In the genomic region with DNA sequence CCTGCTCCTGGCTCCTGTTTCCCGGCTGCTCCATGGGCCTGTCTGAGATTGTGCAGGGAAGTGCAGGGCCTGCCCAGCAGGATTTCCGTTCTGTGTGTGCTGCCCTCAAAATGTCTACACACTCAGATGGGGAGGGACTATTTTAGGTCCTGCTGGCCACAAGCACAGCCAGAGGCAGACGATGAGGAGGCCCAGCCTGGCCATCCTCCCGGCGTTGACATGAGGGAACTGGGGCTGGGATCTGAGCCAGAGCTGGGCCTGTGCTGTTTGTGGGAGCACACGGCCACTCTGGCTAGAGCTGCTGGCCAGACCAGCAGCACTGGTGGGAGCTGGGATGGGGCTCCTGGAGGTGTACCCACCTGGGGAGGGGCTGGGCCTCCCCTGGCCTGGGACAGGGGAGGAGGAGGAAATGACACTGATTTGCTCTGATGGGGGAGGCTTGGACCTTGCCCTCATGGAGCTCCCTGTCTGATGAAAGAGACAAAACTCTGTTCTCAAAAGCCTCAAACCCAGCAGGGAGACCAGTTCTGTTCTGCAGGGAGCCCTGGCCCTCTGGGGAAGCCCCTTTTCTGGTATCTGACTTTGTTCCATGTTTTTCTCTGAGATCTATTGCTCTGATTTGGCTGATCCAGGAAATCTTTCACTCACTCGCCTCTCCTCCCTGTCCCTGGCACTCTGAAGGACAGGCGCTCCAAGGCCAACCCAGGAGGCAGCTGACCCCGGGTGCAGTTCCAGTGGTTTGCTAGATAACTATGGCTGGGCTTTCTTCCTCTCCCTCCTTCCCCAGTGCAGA, we compare ENCODE assay signal across 12 cellular contexts.
DNase-seq lines count a peak whose midpoint lies in the region; ATAC-seq and TF ChIP-seq lines count a peak whose summit lies in the region.
"Had no signal": no experiment of that assay in that cellular context is flagged by ENCODE, and none has a peak within 500 bp of the region (broad histone marks: within the 10 kb centered on the region; RNA-seq: fewer than 3 reads in every experiment).

No MANE protein-coding gene starts in this region.

- intact Hi-C loops in stomach (cut with DNase I; ENCODE audit: low total_unique reads) = no loop called here

- H3K9me3 ChIP-seq in stomach = no peaks in the 10 kb centered on the region

- TF ChIP-seq CTCF in stomach (IDR thresholded peaks at IDR 0.05) = no peak

- peak; percentile 79 for ATAC-seq in left lobe of liver
- ATAC-seq: stimulated activated naive CD8-positive, alpha-beta T cell treated with anti-CD3 and anti-CD28 coated beads, Interleukin-15, amount 100 ng/mL, for 72 hours had no signal

- TF ChIP-seq POLR2A in stomach (IDR thresholded peaks at IDR 0.05) = no peak

- H3K27ac ChIP-seq in stomach = peak overlapping the region in 4 of 5 donors; percentile 54 to 79 (median 67)

- H3K27me3 ChIP-seq in stomach = no peaks in the 10 kb centered on the region

- peak; percentile 48 for DNase-seq in M059J (ENCODE audit: low read depth)
- DNase-seq in dermis blood vessel endothelial cell = peak; percentile 75
- peak; percentile 68 for DNase-seq in left lobe of liver (ENCODE audit: low spot score)
- peak; percentile 34 for DNase-seq in stomach
- DNase-seq in T-helper 2 cell = no peak
- no peak for DNase-seq in activated gamma-delta T cell (lab: John Stamatoyannopoulos, UW)
- DNase-seq in DMS 273 (lab: John Stamatoyannopoulos, UW; ENCODE audit: unreplicated experiment) = no peak
- no peak for DNase-seq in SW480 (ENCODE audit: low spot score)
- DNase-seq: GOT3; Kasumi-1; naive B cell; stimulated activated naive CD8-positive, alpha-beta T cell treated with anti-CD3 and anti-CD28 coated beads, Interleukin-15, amount 100 ng/mL, for 72 hours had no signal

- peaks cover 0 to 12% (median 0%) of the 10 kb centered on the region in 4 donors for H3K36me3 ChIP-seq in stomach

- peaks cover 4 to 29% (median 13%) of the 10 kb centered on the region in 4 donors for H3K4me1 ChIP-seq in stomach

- no peak overlapping the region for H3K4me3 ChIP-seq in stomach

- WGBS in stomach, 5 donors = 45 to 54% (median 53%) methylated on average over 5 to 9 of the region's 9 CpGs

- no peak for TF ChIP-seq EP300 in stomach (IDR thresholded peaks at IDR 0.05)

Comparison
In these comparisons a context has a peak if more than half of its experiments do, and no peak if none do; other contexts are left out.
1. DNase-seq: peak in M059J (single experiment), dermis blood vessel endothelial cell (single experiment), left lobe of liver (single experiment) and stomach (single experiment); none in T-helper 2 cell (0 of 5), activated gamma-delta T cell (single experiment), DMS 273 (single experiment) and SW480 (single experiment).